ENCODE assay signal across 11 cellular contexts in genomic region chr10:79250259-79250658, GRCh38.
DNase-seq lines count a peak whose midpoint lies in the region; ATAC-seq and TF ChIP-seq lines count a peak whose summit lies in the region.
"Had no signal": no experiment of that assay in that cellular context is flagged by ENCODE, and none has a peak within 500 bp of the region (broad histone marks: within the 10 kb centered on the region; RNA-seq: fewer than 3 reads in every experiment).

No MANE protein-coding gene starts in this region.

- WGBS in right cardiac atrium, result 61% methylated on average over 5 of the region's 5 CpGs

- no peak for TF ChIP-seq CTCF in gastrocnemius medialis (IDR thresholded peaks at IDR 0.05 in 4 of 5, conservative IDR thresholded peaks at IDR 0.05 in 1 of 5)

- DNase-seq in C1 segment of cervical spinal cord (lab: John Stamatoyannopoulos, UW) (peak in 8 of 14 donors; percentile 44 to 77 (median 58)), NAMALWA (ENCODE audit: low spot score) (peak; percentile 37), right cardiac atrium (peak; percentile 59 to 84 (median 80)), gastrocnemius medialis (no peak)
- DNase-seq in effector memory CD4-positive, alpha-beta T cell, result no peak
- DNase-seq: CD4-positive, alpha-beta memory T cell; NCI-H524 treated with DMSO at 0.1 percent for 48 hours had no signal

- H3K9me3 ChIP-seq in right cardiac atrium (ENCODE audit: control insufficient read depth, low read length) (no peaks in the 10 kb centered on the region), gastrocnemius medialis (no peaks in the 10 kb centered on the region)
- no peaks in the 10 kb centered on the region for H3K9me3 ChIP-seq in effector memory CD4-positive, alpha-beta T cell (ENCODE audit: control insufficient read depth, low read length)

- H3K36me3 ChIP-seq in gastrocnemius medialis, result no peaks in the 10 kb centered on the region
- no peaks in the 10 kb centered on the region for H3K36me3 ChIP-seq in effector memory CD4-positive, alpha-beta T cell (ENCODE audit: control insufficient read depth, insufficient read depth, low read length)

- intact Hi-C loops in right cardiac atrium (cut with DNase I), result no loop called here
- intact Hi-C loops in gastrocnemius medialis (cut with DNase I; ENCODE audit: low total_unique reads), result no loop called here

- ATAC-seq in GM19455 (IDR thresholded peaks at IDR 0.05; ENCODE audit: unreplicated experiment), result peak; percentile 12
- ATAC-seq in right cardiac atrium, result no peak
- no peak for ATAC-seq in gastrocnemius medialis
- ATAC-seq in GM18519 (IDR thresholded peaks at IDR 0.05; ENCODE audit: low FRiP score, unreplicated experiment), result no peak
- no peak for ATAC-seq in esophagus mucosa
- ATAC-seq: HCT116 had no signal

- H3K4me1 ChIP-seq in right cardiac atrium (ENCODE audit: control insufficient read depth, insufficient read depth, low read length) (peaks cover 55% of the 10 kb centered on the region), gastrocnemius medialis (peaks cover 54 to 57% of the 10 kb centered on the region in 2 donors)
- H3K4me1 ChIP-seq in effector memory CD4-positive, alpha-beta T cell (ENCODE audit: control insufficient read depth, insufficient read depth, low read length, poor library complexity, severe bottlenecking), result peaks cover 19% of the 10 kb centered on the region

- H3K27ac ChIP-seq in right cardiac atrium (ENCODE audit: low read length), result no peak overlapping the region
- H3K27ac ChIP-seq in gastrocnemius medialis, result peak overlapping the region in 1 of 4 donors; percentile 27
- no peak overlapping the region for H3K27ac ChIP-seq in effector memory CD4-positive, alpha-beta T cell (ENCODE audit: insufficient read depth, low read length, poor library complexity, severe bottlenecking)

- TF ChIP-seq POLR2A in gastrocnemius medialis (IDR thresholded peaks at IDR 0.05), result no peak

- no peaks in the 10 kb centered on the region for H3K27me3 ChIP-seq in right cardiac atrium (ENCODE audit: control insufficient read depth, insufficient read depth)
- H3K27me3 ChIP-seq in gastrocnemius medialis, result no peaks in the 10 kb centered on the region
- no peaks in the 10 kb centered on the region for H3K27me3 ChIP-seq in effector memory CD4-positive, alpha-beta T cell (replicated peaks; ENCODE audit: control insufficient read depth, insufficient read depth, low read length, poor library complexity, severe bottlenecking)

- H3K4me3 ChIP-seq in right cardiac atrium (ENCODE audit: low read length) (no peak overlapping the region), gastrocnemius medialis (no peak overlapping the region)
- no peak overlapping the region for H3K4me3 ChIP-seq in effector memory CD4-positive, alpha-beta T cell (ENCODE audit: insufficient read depth, low read depth, low read length, poor library complexity, severe bottlenecking)

- in situ Hi-C loops in gastrocnemius medialis (cut with MboI; ENCODE audit: low sequenced_read_pairs in 4 of 4), result no loop called here

Comparison
In these comparisons a context has a peak if more than half of its experiments do, and no peak if none do; other contexts are left out.
1. DNase-seq: peak in C1 segment of cervical spinal cord (8 of 14), NAMALWA (single experiment) and right cardiac atrium (3 of 3); none in gastrocnemius medialis (0 of 2) and effector memory CD4-positive, alpha-beta T cell (0 of 3).